ENCODE assay signal across 8 cellular contexts in genomic region chr14:24195186-24196070, GRCh38. TPM values are rescaled to one million over a fixed set of nuclear protein-coding genes. Genes with fewer than 3 reads are reported as not detected.
A peak's percentile ranks its signal among the peaks of the same experiment; 100 is the strongest.
DNase-seq lines count a peak whose midpoint lies in the region; TF ChIP-seq lines count a peak whose summit lies in the region.

TM9SF1 (minus strand) TSS chr14:24195441; CDS start chr14:24195019, 422 bp downstream.

- 1% methylated on average over 10 of the region's 89 CpGs for WGBS in suprapubic skin

- intact Hi-C loops in activated naive CD4-positive, alpha-beta T cell treated with anti-CD3 and anti-CD28 coated beads for 36 hours (cut with micrococcal nuclease): loop anchor here (1.0 kb wide), 9 partner anchors 18 to 102 kb away; partner anchors contain the start of genes CHMP4A, EMC9, GMPR2 and IRF9

- H3K27me3 ChIP-seq in MM.1S (replicated peaks; ENCODE audit: insufficient read depth, low read length): no peaks in the 10 kb centered on the region
- H3K27me3 ChIP-seq in suprapubic skin: no peaks in the 10 kb centered on the region

- H3K9me3 Mint-ChIP-seq in activated naive CD4-positive, alpha-beta T cell treated with anti-CD3 and anti-CD28 coated beads for 36 hours: no peaks in the 10 kb centered on the region

- peak; percentile 40 to 48 for TF ChIP-seq POLR2A in suprapubic skin (IDR thresholded peaks at IDR 0.05)

- H4K20me1 ChIP-seq in MM.1S (ENCODE audit: insufficient read depth, low read length): no peaks in the 10 kb centered on the region

- no peak for TF ChIP-seq CTCF in MM.1S (IDR thresholded peaks at IDR 0.05; ENCODE audit: low read length)
- no peak for TF ChIP-seq CTCF in suprapubic skin (IDR thresholded peaks at IDR 0.05)

- TF ChIP-seq EP300 in suprapubic skin (IDR thresholded peaks at IDR 0.05): no peak

- peak within 1 kb of the TSS; percentile 71 for H3K4me2 ChIP-seq in MM.1S (ENCODE audit: low read depth, low read length)

- H3F3A ChIP-seq in MM.1S (ENCODE audit: insufficient read depth, low read length): peaks cover 7% of the 10 kb centered on the region; the same call in 1 of the 2 replicates

- peak within 1 kb of the TSS; percentile 99 for H3K9ac ChIP-seq in MM.1S (ENCODE audit: low read length)

- peak within 1 kb of the TSS; percentile 93 for H3K27ac Mint-ChIP-seq in activated naive CD4-positive, alpha-beta T cell treated with anti-CD3 and anti-CD28 coated beads for 36 hours

- peak within 1 kb of the TSS; percentile 70 for H2AFZ ChIP-seq in MM.1S (ENCODE audit: low read length)

- H3K36me3 Mint-ChIP-seq in activated naive CD4-positive, alpha-beta T cell treated with anti-CD3 and anti-CD28 coated beads for 36 hours (ENCODE audit: low read depth): peaks cover 31% of the 10 kb centered on the region

- H3K4me3 Mint-ChIP-seq in activated naive CD4-positive, alpha-beta T cell treated with anti-CD3 and anti-CD28 coated beads for 36 hours: peak within 1 kb of the TSS; percentile 96

- peak within 1 kb of the TSS; percentile 80 for H3K4me3 ChIP-seq in MM.1S (ENCODE audit: low read length)
- H3K4me3 ChIP-seq in suprapubic skin: peak within 1 kb of the TSS; percentile 99

- CTCF ChIA-PET in activated naive CD4-positive, alpha-beta T cell treated with anti-CD3 and anti-CD28 coated beads for 36 hours (lab: Charles Lee): interaction anchor here (0.7 to 2.8 kb wide), 8 partner anchors 18 to 236 kb away, joined by 3 to 10 read pairs (median 3); partner anchors contain the start of genes CHMP4A, CIDEB and TINF2

- H3K27me3 Mint-ChIP-seq in activated naive CD4-positive, alpha-beta T cell treated with anti-CD3 and anti-CD28 coated beads for 36 hours (ENCODE audit: low read depth): no peaks in the 10 kb centered on the region

- no peaks in the 10 kb centered on the region for H3K9me3 ChIP-seq in MM.1S (replicated peaks; ENCODE audit: insufficient read depth, low read length)
- no peaks in the 10 kb centered on the region for H3K9me3 ChIP-seq in suprapubic skin

- DNase-seq in GM03348 (ENCODE audit: low spot score) (peak; percentile 94), HCEC 1CT (peak; percentile 85), MM.1S (peak; percentile 72), SK-N-DZ (ENCODE audit: low spot score) (peak; percentile 91), germinal center (ENCODE audit: low spot score) (peak; percentile 90), occipital lobe (lab: John Stamatoyannopoulos, UW) (peak; percentile 76), suprapubic skin (ENCODE audit: low spot score in 2 of 2) (peak; percentile 92 to 94)
- DNase-seq in activated naive CD4-positive, alpha-beta T cell treated with anti-CD3 and anti-CD28 coated beads for 36 hours: peak; percentile 89

- H3K36me3 ChIP-seq in MM.1S (replicated peaks; ENCODE audit: insufficient read depth, low read length) (no peaks in the 10 kb centered on the region), suprapubic skin (peaks cover 23% of the 10 kb centered on the region)

- peaks cover 5% of the 10 kb centered on the region; the same call in 1 of the 2 replicates for H3K4me1 ChIP-seq in MM.1S (ENCODE audit: low read length)
- peaks cover 47% of the 10 kb centered on the region for H3K4me1 ChIP-seq in suprapubic skin

- H3K4me1 Mint-ChIP-seq in activated naive CD4-positive, alpha-beta T cell treated with anti-CD3 and anti-CD28 coated beads for 36 hours (ENCODE audit: low read depth): peaks cover 56% of the 10 kb centered on the region

- H3K9me2 ChIP-seq in MM.1S (replicated peaks; ENCODE audit: insufficient read depth, low read length): no peaks in the 10 kb centered on the region

- peak within 1 kb of the TSS; percentile 88 for H3K27ac ChIP-seq in MM.1S (ENCODE audit: low read length)
- peak within 1 kb of the TSS; percentile 97 for H3K27ac ChIP-seq in suprapubic skin

- H3K79me2 ChIP-seq in MM.1S (ENCODE audit: low read length): peaks cover 23% of the 10 kb centered on the region

RNA-seq across cellular contexts. Expression of gene TM9SF1, which starts in this region (rescaled TPM):
- 43.7 and 50.0 TPM in 2 replicates for polyA plus RNA-seq in SK-N-DZ (2014; cell fraction: cytosol; rRNA removed)
- 21.1 and 21.2 TPM in 2 replicates for polyA plus RNA-seq in SK-N-DZ (2014; cell fraction: nucleus; rRNA removed)
- total RNA-seq in activated naive CD4-positive, alpha-beta T cell treated with anti-CD3 and anti-CD28 coated beads for 36 hours: 10 to 100 TPM; 14.7 to 15.1 TPM
- total RNA-seq in occipital lobe: 20.6 TPM
- total RNA-seq in suprapubic skin: 10 to 100 TPM; 38.1 to 58.3 (median 53.4) TPM

Comparison
In these comparisons a context has a peak if more than half of its experiments do, and no peak if none do; other contexts are left out.
1. Peak in every context shown above with its lines: DNase-seq, H3K4me3 ChIP-seq and H3K27ac ChIP-seq.